ENCODE assay signal across 1 cellular context in genomic region chr15:74417230-74417629, GRCh38.
TF ChIP-seq lines count a peak whose summit lies in the region.

No MANE protein-coding gene starts in this region.

TF ChIP-seq in HepG2, 621 proteins besides CTCF, POLR2A, EP300 and RAD21:
- TF ChIP-seq KDM4B (CRISPR knock-in tag; IDR thresholded peaks at IDR 0.05) (no peak), ZNF883 (CRISPR knock-in tag; IDR thresholded peaks at IDR 0.05; ENCODE audit: not compliant biosample characterization) (no peak), MLXIP (CRISPR knock-in tag; IDR thresholded peaks at IDR 0.05; ENCODE audit: borderline replicate concordance) (no peak), RXRB (CRISPR knock-in tag; IDR thresholded peaks at IDR 0.05; ENCODE audit: borderline replicate concordance) (no peak), GPN1 (CRISPR knock-in tag; IDR thresholded peaks at IDR 0.05; ENCODE audit: borderline replicate concordance) (no peak), MTF1 (CRISPR knock-in tag; IDR thresholded peaks at IDR 0.05) (no peak), PAWR (CRISPR knock-in tag; IDR thresholded peaks at IDR 0.05; ENCODE audit: borderline replicate concordance) (no peak), THAP9 (CRISPR knock-in tag; IDR thresholded peaks at IDR 0.05; ENCODE audit: borderline replicate concordance) (no peak), ZC3H13 (CRISPR knock-in tag; IDR thresholded peaks at IDR 0.05) (no peak), HNF4G (IDR thresholded peaks at IDR 0.05; ENCODE audit: borderline replicate concordance, low read depth, low read length) (no peak), HNF4G (CRISPR knock-in tag; IDR thresholded peaks at IDR 0.05; ENCODE audit: borderline replicate concordance, low read depth) (no peak), ZSCAN31 (CRISPR knock-in tag; IDR thresholded peaks at IDR 0.05; ENCODE audit: low read depth) (no peak), ZNF10 (CRISPR knock-in tag; IDR thresholded peaks at IDR 0.05; ENCODE audit: borderline replicate concordance, low read depth) (no peak), ZBTB7A (CRISPR knock-in tag; IDR thresholded peaks at IDR 0.05) (no peak), RFXAP (CRISPR knock-in tag; IDR thresholded peaks at IDR 0.05; ENCODE audit: borderline replicate concordance) (no peak), ZNF670 (CRISPR knock-in tag; IDR thresholded peaks at IDR 0.05; ENCODE audit: borderline replicate concordance) (no peak), YEATS2 (CRISPR knock-in tag; IDR thresholded peaks at IDR 0.05; ENCODE audit: borderline replicate concordance) (no peak), LBX2 (CRISPR knock-in tag; IDR thresholded peaks at IDR 0.05; ENCODE audit: borderline replicate concordance) (no peak), MAFK (conservative IDR thresholded peaks at IDR 0.05 in 1 of 2, IDR thresholded peaks at IDR 0.05 in 1 of 2; ENCODE audit: low read length in 2 of 2) (no peak)
TF ChIP-seq in HepG2: peak in this region for 0.
